28 cellular contexts compared by ENCODE assay signal in genomic region chr10:100151901-100152300, GRCh38.
"Had no signal": no experiment of that assay in that cellular context is flagged by ENCODE, and none has a peak within 500 bp of the region (broad histone marks: within the 10 kb centered on the region; RNA-seq: fewer than 3 reads in every experiment).

No MANE protein-coding gene starts in this region.

- H3K27ac Mint-ChIP-seq: naive thymus-derived CD8-positive, alpha-beta T cell; nephron; stimulated activated memory B cell treated with anti-CD40 and anti-IgM and Interleukin-4, amounts not matched to agents 10 μg/mL and 1 μg/mL and 100 μg/mL, for 72 hours; stimulated activated naive CD8-positive, alpha-beta T cell treated with anti-CD3 and anti-CD28 coated beads, Interleukin-15, amount 100 ng/mL, for 72 hours had no signal

- H2AFZ ChIP-seq: parathyroid adenoma had no signal

- H3K27me3 Mint-ChIP-seq: naive thymus-derived CD8-positive, alpha-beta T cell; stimulated activated memory B cell treated with anti-CD40 and anti-IgM and Interleukin-4, amounts not matched to agents 10 μg/mL and 1 μg/mL and 100 μg/mL, for 72 hours; stimulated activated naive CD8-positive, alpha-beta T cell treated with anti-CD3 and anti-CD28 coated beads, Interleukin-15, amount 100 ng/mL, for 72 hours had no signal

- ATAC-seq: left colon; left lung; lower lobe of right lung; naive thymus-derived CD8-positive, alpha-beta T cell; right lobe of liver; stimulated activated memory B cell treated with anti-CD40 and anti-IgM and Interleukin-4, amounts not matched to agents 10 μg/mL and 1 μg/mL and 100 μg/mL, for 72 hours; stimulated activated naive CD8-positive, alpha-beta T cell treated with anti-CD3 and anti-CD28 coated beads, Interleukin-15, amount 100 ng/mL, for 72 hours had no signal

- H3K27me3 ChIP-seq: left lung, right atrium auricular region, right lobe of liver, tibial nerve, upper lobe of left lung, vagina had no signal

- H3K4me2 ChIP-seq: smooth muscle cell had no signal

- FAIRE-seq: islet of Langerhans, kidney had no signal

- H3K9me3 Mint-ChIP-seq: immature natural killer cell; naive thymus-derived CD8-positive, alpha-beta T cell; nephron; neural crest cell; stimulated activated memory B cell treated with anti-CD40 and anti-IgM and Interleukin-4, amounts not matched to agents 10 μg/mL and 1 μg/mL and 100 μg/mL, for 72 hours; stimulated activated naive CD8-positive, alpha-beta T cell treated with anti-CD3 and anti-CD28 coated beads, Interleukin-15, amount 100 ng/mL, for 72 hours had no signal

- DNase-seq: hippocampal formation; immature natural killer cell; kidney; left colon; left lung; lower lobe of right lung; mammary epithelial cell; mesenchymal stem cell; naive thymus-derived CD8-positive, alpha-beta T cell; occipital lobe; right lobe of liver; stimulated activated CD4-positive, alpha-beta T cell treated with anti-CD3 and anti-CD28 coated beads, Interleukin-1b, Interleukin-23, amount 100 ng/mL, for 48 hours; stimulated activated CD4-positive, alpha-beta T cell treated with anti-CD3 and anti-CD28 coated beads, Interleukin-2, amount 100 ng/mL, for 48 hours; stimulated activated CD4-positive, alpha-beta T cell treated with anti-CD3 and anti-CD28 coated beads, Interleukin-4, amount 100 ng/mL, for 4 hours; stimulated activated CD8-positive, alpha-beta memory T cell treated with anti-CD3 and anti-CD28 coated beads, Interleukin-4, amount 100 ng/mL, for 48 hours; stimulated activated naive CD4-positive, alpha-beta T cell treated with Interleukin-2 at 50 U/mL for 16 hours; stimulated activated naive CD8-positive, alpha-beta T cell treated with anti-CD3 and anti-CD28 coated beads, Interleukin-15, amount 100 ng/mL, for 72 hours; substantia nigra; upper lobe of left lung had no signal

- H3K9ac ChIP-seq: parathyroid adenoma had no signal

- H3K27ac ChIP-seq: left lung, lower lobe of right lung, parathyroid adenoma, right atrium auricular region, right lobe of liver, tibial nerve, upper lobe of left lung, vagina had no signal

- H3K4me3 Mint-ChIP-seq: immature natural killer cell; naive thymus-derived CD8-positive, alpha-beta T cell; nephron; neural crest cell; stimulated activated memory B cell treated with anti-CD40 and anti-IgM and Interleukin-4, amounts not matched to agents 10 μg/mL and 1 μg/mL and 100 μg/mL, for 72 hours; stimulated activated naive CD8-positive, alpha-beta T cell treated with anti-CD3 and anti-CD28 coated beads, Interleukin-15, amount 100 ng/mL, for 72 hours had no signal

- H3K4me1 ChIP-seq: left lung, lower lobe of right lung, right atrium auricular region, right lobe of liver, tibial nerve, upper lobe of left lung, vagina had no signal

- H3K9me3 ChIP-seq: left lung, lower lobe of right lung, right atrium auricular region, right lobe of liver, tibial nerve, upper lobe of left lung, vagina had no signal

- H3K4me3 ChIP-seq: left lung, lower lobe of right lung, right atrium auricular region, right lobe of liver, smooth muscle cell, tibial nerve, upper lobe of left lung, vagina had no signal

- H3K4me1 Mint-ChIP-seq: immature natural killer cell, neural crest cell had no signal
